18 cellular contexts compared by ENCODE assay signal in genomic region chrY:8807648-8808408, GRCh38.
"Had no signal": no experiment of that assay in that cellular context is flagged by ENCODE, and none has a peak within 500 bp of the region (broad histone marks: within the 10 kb centered on the region; RNA-seq: fewer than 3 reads in every experiment).

No MANE protein-coding gene starts in this region.

- ATAC-seq: activated CD8-positive, alpha-beta memory T cell treated with anti-CD3 and anti-CD28 coated beads, Interleukin-2, amount 10 ng/mL, durations not matched to agents 7 days and 5 days; esophagus mucosa had no signal

- H3K27ac Mint-ChIP-seq: activated CD8-positive, alpha-beta memory T cell treated with anti-CD3 and anti-CD28 coated beads, Interleukin-2, amount 10 ng/mL, durations not matched to agents 7 days and 5 days; activated naive CD8-positive, alpha-beta T cell; activated T-cell treated with anti-CD3 and anti-CD28 coated beads, Interleukin-2, amount 50 U/mL, for 24 hours; brain; immature natural killer cell; memory B cell; stimulated activated naive CD8-positive, alpha-beta T cell treated with anti-CD3 and anti-CD28 coated beads, Interleukin-15, Interleukin-2, amounts not matched to agents 100 ng/mL and 50 ng/mL, for 24 hours had no signal

- DNase-seq: activated CD4-positive, alpha-beta T cell treated with anti-CD3 and anti-CD28 coated beads for 1 hour; activated CD4-positive, alpha-beta T cell treated with anti-CD3 and anti-CD28 coated beads, Interleukin-2, amount 50 U/mL, for 48 hours; activated CD8-positive, alpha-beta memory T cell treated with anti-CD3 and anti-CD28 coated beads, Interleukin-2, amount 10 ng/mL, durations not matched to agents 7 days and 5 days; activated effector memory CD4-positive, alpha-beta T cell treated with anti-CD3 and anti-CD28 coated beads, Interleukin-2, amount 50 U/mL, for 16 hours; activated T-cell treated with anti-CD3 and anti-CD28 coated beads, Interleukin-2, amount 50 U/mL, for 24 hours; cerebellar nuclear complex; dermis blood vessel endothelial cell; foreskin fibroblast; glutamatergic neuron; immature natural killer cell; stimulated activated CD4-positive, alpha-beta T cell treated with anti-CD3 and anti-CD28 coated beads, Interleukin-4, amount 100 ng/mL, for 1 hour; stimulated activated CD8-positive, alpha-beta memory T cell treated with anti-CD3 and anti-CD28 coated beads, Interleukin-4, amount 100 ng/mL, for 48 hours had no signal

- H3K4me1 Mint-ChIP-seq: activated CD8-positive, alpha-beta memory T cell treated with anti-CD3 and anti-CD28 coated beads, Interleukin-2, amount 10 ng/mL, durations not matched to agents 7 days and 5 days; brain; immature natural killer cell had no signal

- H3K27ac ChIP-seq: thoracic aorta had no signal

- H3K27me3 Mint-ChIP-seq: activated CD8-positive, alpha-beta memory T cell treated with anti-CD3 and anti-CD28 coated beads, Interleukin-2, amount 10 ng/mL, durations not matched to agents 7 days and 5 days; activated naive CD8-positive, alpha-beta T cell; activated T-cell treated with anti-CD3 and anti-CD28 coated beads, Interleukin-2, amount 50 U/mL, for 24 hours; brain; memory B cell; stimulated activated naive CD8-positive, alpha-beta T cell treated with anti-CD3 and anti-CD28 coated beads, Interleukin-15, Interleukin-2, amounts not matched to agents 100 ng/mL and 50 ng/mL, for 24 hours had no signal

- H3K4me3 ChIP-seq: thoracic aorta had no signal

- H3K36me3 Mint-ChIP-seq: activated CD8-positive, alpha-beta memory T cell treated with anti-CD3 and anti-CD28 coated beads, Interleukin-2, amount 10 ng/mL, durations not matched to agents 7 days and 5 days; activated naive CD8-positive, alpha-beta T cell; brain; immature natural killer cell; memory B cell had no signal

- H3K9me3 ChIP-seq: thoracic aorta had no signal

- H3K36me3 ChIP-seq: thoracic aorta had no signal

- H3K9me3 Mint-ChIP-seq: activated T-cell treated with anti-CD3 and anti-CD28 coated beads, Interleukin-2, amount 50 U/mL, for 24 hours; immature natural killer cell; stimulated activated naive CD8-positive, alpha-beta T cell treated with anti-CD3 and anti-CD28 coated beads, Interleukin-15, Interleukin-2, amounts not matched to agents 100 ng/mL and 50 ng/mL, for 24 hours had no signal

- H3K4me3 Mint-ChIP-seq: activated CD8-positive, alpha-beta memory T cell treated with anti-CD3 and anti-CD28 coated beads, Interleukin-2, amount 10 ng/mL, durations not matched to agents 7 days and 5 days; activated naive CD8-positive, alpha-beta T cell; activated T-cell treated with anti-CD3 and anti-CD28 coated beads, Interleukin-2, amount 50 U/mL, for 24 hours; brain; immature natural killer cell; memory B cell; stimulated activated naive CD8-positive, alpha-beta T cell treated with anti-CD3 and anti-CD28 coated beads, Interleukin-15, Interleukin-2, amounts not matched to agents 100 ng/mL and 50 ng/mL, for 24 hours had no signal
